Comparison of ENCODE assay signal across 22 cellular contexts in genomic region chr7:134186022-134186421, GRCh38. TPM values are rescaled to one million over a fixed set of nuclear protein-coding genes. Genes with fewer than 3 reads are reported as not detected.
DNase-seq lines count a peak whose midpoint lies in the region; ATAC-seq, FAIRE-seq and TF ChIP-seq lines count a peak whose summit lies in the region.
"Had no signal": no experiment of that assay in that cellular context is flagged by ENCODE, and none has a peak within 500 bp of the region (broad histone marks: within the 10 kb centered on the region; RNA-seq: fewer than 3 reads in every experiment).

No MANE protein-coding gene starts in this region.

- H3K27me3 ChIP-seq in RWPE2 (ENCODE audit: insufficient read depth, poor library complexity, severe bottlenecking), result no peaks in the 10 kb centered on the region

- FAIRE-seq in RCC 7860 (lab: Jason Lieb, UNC), result no peak
- FAIRE-seq: frontal cortex, H1, kidney had no signal

- no peaks in the 10 kb centered on the region for H3K9me3 ChIP-seq in RWPE2 (ENCODE audit: severe bottlenecking)

- H3K27ac Mint-ChIP-seq in glutamatergic neuron (ENCODE audit: unreplicated experiment), result no peak overlapping the region
- H3K27ac Mint-ChIP-seq: activated CD4-positive, alpha-beta memory T cell treated with anti-CD3 and anti-CD28 coated beads, Interleukin-2, amount 10 ng/mL, durations not matched to agents 7 days and 5 days; dendritic cell treated with granulocyte-macrophage colony-stimulating factor and Interleukin-4, amounts not matched to agents 40 ng/mL and 50 ng/mL, for 4 days; stimulated activated naive B cell treated with anti-CD40 and anti-IgM and Interleukin-4, amounts not matched to agents 10 μg/mL and 1 μg/mL and 100 μg/mL, for 72 hours had no signal

- TF ChIP-seq CTCF in RWPE2 (IDR thresholded peaks at IDR 0.05; ENCODE audit: poor library complexity, severe bottlenecking) (no peak), glutamatergic neuron (IDR thresholded peaks at IDR 0.05; ENCODE audit: partially characterized antibody, unreplicated experiment) (no peak)

- peak; percentile 38; the same call in 1 of the 3 replicates for ATAC-seq in RWPE2 (ENCODE audit: low read depth)
- no peak for ATAC-seq in GM19324 (IDR thresholded peaks at IDR 0.05; ENCODE audit: low FRiP score, unreplicated experiment)
- ATAC-seq: activated CD4-positive, CD25-positive, alpha-beta regulatory T cell treated with anti-CD3 and anti-CD28 coated beads, Interleukin-2, amount 50 U/mL, for 24 hours; stimulated activated naive B cell treated with anti-CD40 and anti-IgM and Interleukin-4, amounts not matched to agents 10 μg/mL and 1 μg/mL and 100 μg/mL, for 72 hours had no signal

- peaks cover 2% of the 10 kb centered on the region for H3K27me3 Mint-ChIP-seq in glutamatergic neuron (ENCODE audit: unreplicated experiment)
- H3K27me3 Mint-ChIP-seq: activated CD4-positive, alpha-beta memory T cell treated with anti-CD3 and anti-CD28 coated beads, Interleukin-2, amount 10 ng/mL, durations not matched to agents 7 days and 5 days; dendritic cell treated with granulocyte-macrophage colony-stimulating factor and Interleukin-4, amounts not matched to agents 40 ng/mL and 50 ng/mL, for 4 days had no signal

- H3K36me3 ChIP-seq in RWPE2 (ENCODE audit: low read depth), result no peaks in the 10 kb centered on the region

- H3K4me1 Mint-ChIP-seq in glutamatergic neuron (ENCODE audit: low read depth, unreplicated experiment), result peaks cover 4% of the 10 kb centered on the region
- H3K4me1 Mint-ChIP-seq: stimulated activated naive B cell treated with anti-CD40 and anti-IgM and Interleukin-4, amounts not matched to agents 10 μg/mL and 1 μg/mL and 100 μg/mL, for 72 hours had no signal

- H3K4me3 ChIP-seq in RWPE2 (ENCODE audit: severe bottlenecking), result no peak overlapping the region

- H3K36me3 Mint-ChIP-seq in glutamatergic neuron (ENCODE audit: unreplicated experiment), result no peaks in the 10 kb centered on the region
- H3K36me3 Mint-ChIP-seq: stimulated activated naive B cell treated with anti-CD40 and anti-IgM and Interleukin-4, amounts not matched to agents 10 μg/mL and 1 μg/mL and 100 μg/mL, for 72 hours had no signal

- no peak overlapping the region for H3K27ac ChIP-seq in RWPE2 (ENCODE audit: poor library complexity, severe bottlenecking)

- DNase-seq in GM03348 (ENCODE audit: low spot score) (peak; percentile 36), RWPE2 (ENCODE audit: low spot score) (no peak), fibroblast of peridontal ligament (ENCODE audit: extremely low read depth) (peak; percentile 44), RCC 7860 (ENCODE audit: low spot score) (no peak), NCI-H1694 treated with DMSO at 0.1 percent for 48 hours (lab: John Stamatoyannopoulos, UW) (no peak), glutamatergic neuron (no peak)
- DNase-seq: activated CD4-positive, alpha-beta memory T cell treated with anti-CD3 and anti-CD28 coated beads, Interleukin-2, amount 10 ng/mL, durations not matched to agents 7 days and 5 days; activated gamma-delta T cell; activated T-cell treated with anti-CD3 and anti-CD28 coated beads for 4 hours; C1 segment of cervical spinal cord; kidney; MM.1S; NCI-H1436; NCI-H524 treated with DMSO at 0.1 percent for 48 hours; stimulated activated CD4-positive, alpha-beta T cell treated with anti-CD3 and anti-CD28 coated beads, Interleukin-2, amount 100 ng/mL, for 48 hours; stimulated activated naive B cell treated with anti-CD40 and anti-IgM and Interleukin-4, amounts not matched to agents 10 μg/mL and 1 μg/mL and 100 μg/mL, for 72 hours; T-helper 9 cell had no signal

- H3K9me3 Mint-ChIP-seq in glutamatergic neuron (ENCODE audit: unreplicated experiment), result peaks cover 2% of the 10 kb centered on the region
- H3K9me3 Mint-ChIP-seq: activated CD4-positive, alpha-beta memory T cell treated with anti-CD3 and anti-CD28 coated beads, Interleukin-2, amount 10 ng/mL, durations not matched to agents 7 days and 5 days; dendritic cell treated with granulocyte-macrophage colony-stimulating factor and Interleukin-4, amounts not matched to agents 40 ng/mL and 50 ng/mL, for 4 days; stimulated activated naive B cell treated with anti-CD40 and anti-IgM and Interleukin-4, amounts not matched to agents 10 μg/mL and 1 μg/mL and 100 μg/mL, for 72 hours had no signal

- H3K4me3 Mint-ChIP-seq in glutamatergic neuron (ENCODE audit: unreplicated experiment), result no peak overlapping the region
- H3K4me3 Mint-ChIP-seq: activated CD4-positive, alpha-beta memory T cell treated with anti-CD3 and anti-CD28 coated beads, Interleukin-2, amount 10 ng/mL, durations not matched to agents 7 days and 5 days; dendritic cell treated with granulocyte-macrophage colony-stimulating factor and Interleukin-4, amounts not matched to agents 40 ng/mL and 50 ng/mL, for 4 days; stimulated activated naive B cell treated with anti-CD40 and anti-IgM and Interleukin-4, amounts not matched to agents 10 μg/mL and 1 μg/mL and 100 μg/mL, for 72 hours had no signal

- peaks cover 8% of the 10 kb centered on the region for H3K4me1 ChIP-seq in RWPE2 (ENCODE audit: insufficient read depth, poor library complexity, severe bottlenecking)

RNA-seq across cellular contexts. Expression of gene LRGUK, which starts 58.9 kb away (rescaled TPM):
- 0.81 TPM for total RNA-seq in glutamatergic neuron (ENCODE audit: unreplicated experiment)

Comparison
In these comparisons a context has a peak if more than half of its experiments do, and no peak if none do; other contexts are left out.
1. DNase-seq: peak in GM03348 (single experiment) and fibroblast of peridontal ligament (single experiment); none in RWPE2 (single experiment), RCC 7860 (single experiment), NCI-H1694 treated with DMSO at 0.1 percent for 48 hours (single experiment) and glutamatergic neuron (single experiment).